Comparison of ENCODE assay signal across 8 cellular contexts in genomic region chr10:62637249-62638061, GRCh38.
DNase-seq lines count a peak whose midpoint lies in the region; ATAC-seq, FAIRE-seq and TF ChIP-seq lines count a peak whose summit lies in the region.

No MANE protein-coding gene starts in this region.

- DNase-seq in ELR (ENCODE audit: low read depth) = peak; percentile 61
- peak; percentile 46 for DNase-seq in NOMO-1 treated with dmso at 0.1 percent for 144 hours (lab: John Stamatoyannopoulos, UW; ENCODE audit: unreplicated experiment)
- DNase-seq in activated T-helper 2 cell treated with anti-CD3 and anti-CD28 coated beads, Interferon-gamma antibody, Interleukin-2, Interleukin-4, amounts not matched to agents 10 μg/mL and 5 μg/mL and 100 μg/mL, durations not matched to agents 14 hours and 24 hours and 36 hours (ENCODE audit: low spot score) = peak; percentile 75
- no peak for DNase-seq in keratinocyte (ENCODE audit: low read depth, low spot score)
- peak; percentile 21 for DNase-seq in stimulated activated CD8-positive, alpha-beta memory T cell treated with anti-CD3 and anti-CD28 coated beads, Interleukin-15, amount 100 ng/mL, for 24 hours (ENCODE audit: low read depth)
- DNase-seq in SKM-1 (lab: John Stamatoyannopoulos, UW; ENCODE audit: unreplicated experiment) = no peak
- DNase-seq in NCI-H1436 treated with DMSO at 0.1 percent for 48 hours (lab: John Stamatoyannopoulos, UW) = no peak

- H3K36me3 Mint-ChIP-seq in activated T-helper 2 cell treated with anti-CD3 and anti-CD28 coated beads, Interferon-gamma antibody, Interleukin-2, Interleukin-4, amounts not matched to agents 10 μg/mL and 5 μg/mL and 100 μg/mL, durations not matched to agents 14 hours and 24 hours and 36 hours (ENCODE audit: low read depth) = peaks cover 2% of the 10 kb centered on the region

- H3K4me1 Mint-ChIP-seq in activated T-helper 2 cell treated with anti-CD3 and anti-CD28 coated beads, Interferon-gamma antibody, Interleukin-2, Interleukin-4, amounts not matched to agents 10 μg/mL and 5 μg/mL and 100 μg/mL, durations not matched to agents 14 hours and 24 hours and 36 hours (ENCODE audit: low read depth) = peaks cover 37% of the 10 kb centered on the region

- H3K27me3 ChIP-seq in keratinocyte (ENCODE audit: control insufficient read depth, extremely low read depth, insufficient read depth, low read length) = no peaks in the 10 kb centered on the region

- no peak overlapping the region for H3K27ac Mint-ChIP-seq in activated T-helper 2 cell treated with anti-CD3 and anti-CD28 coated beads, Interferon-gamma antibody, Interleukin-2, Interleukin-4, amounts not matched to agents 10 μg/mL and 5 μg/mL and 100 μg/mL, durations not matched to agents 14 hours and 24 hours and 36 hours

- intact Hi-C loops in activated T-helper 2 cell treated with anti-CD3 and anti-CD28 coated beads, Interferon-gamma antibody, Interleukin-2, Interleukin-4, amounts not matched to agents 10 μg/mL and 5 μg/mL and 100 μg/mL, durations not matched to agents 14 hours and 24 hours and 36 hours (cut with micrococcal nuclease) = loop anchor here (1.0 to 10.0 kb wide), 13 partner anchors 10 to 853 kb away; partner anchors contain the start of genes ARID5B and EGR2

- no peaks in the 10 kb centered on the region for H3K9me3 Mint-ChIP-seq in activated T-helper 2 cell treated with anti-CD3 and anti-CD28 coated beads, Interferon-gamma antibody, Interleukin-2, Interleukin-4, amounts not matched to agents 10 μg/mL and 5 μg/mL and 100 μg/mL, durations not matched to agents 14 hours and 24 hours and 36 hours

- H3K4me2 ChIP-seq in keratinocyte (ENCODE audit: control insufficient read depth, extremely low read depth, insufficient read depth, low read depth, low read length) = peak overlapping the region; percentile 62

- H3K79me2 ChIP-seq in keratinocyte (ENCODE audit: control insufficient read depth, insufficient read depth, low read length) = no peaks in the 10 kb centered on the region

- no peaks in the 10 kb centered on the region for H3K9me1 ChIP-seq in keratinocyte (ENCODE audit: control insufficient read depth, extremely low read depth, insufficient read depth, low read length)

- peak overlapping the region in 1 of 3 experiments; percentile 46 for H3K4me3 ChIP-seq in keratinocyte (ENCODE audit: control insufficient read depth in 2 of 3, extremely low read depth in 1 of 3, insufficient read depth in 2 of 3, low read depth in 1 of 3, low read length in 3 of 3)

- H3K4me3 Mint-ChIP-seq in activated T-helper 2 cell treated with anti-CD3 and anti-CD28 coated beads, Interferon-gamma antibody, Interleukin-2, Interleukin-4, amounts not matched to agents 10 μg/mL and 5 μg/mL and 100 μg/mL, durations not matched to agents 14 hours and 24 hours and 36 hours (ENCODE audit: low read depth) = no peak overlapping the region

- no peaks in the 10 kb centered on the region for H4K20me1 ChIP-seq in keratinocyte (ENCODE audit: control insufficient read depth, extremely low read depth, insufficient read depth, low read length)

- ATAC-seq in HG02571 (IDR thresholded peaks at IDR 0.05; ENCODE audit: unreplicated experiment) = peak; percentile 49

- no peak for TF ChIP-seq CTCF in keratinocyte (optimal IDR thresholded peaks at IDR 0.05 in 1 of 3, IDR thresholded peaks at IDR 0.05 in 1 of 3, conservative IDR thresholded peaks at IDR 0.05 in 1 of 3; ENCODE audit: extremely low read depth in 1 of 3, insufficient read depth in 2 of 3, low read length in 3 of 3)

- peak; percentile 23 for FAIRE-seq in keratinocyte (lab: Jason Lieb, UNC)

- H3K36me3 ChIP-seq in keratinocyte (ENCODE audit: control insufficient read depth in 2 of 2, extremely low read depth in 1 of 2, insufficient read depth in 2 of 2, low read length in 2 of 2) = no peaks in the 10 kb centered on the region

- peak overlapping the region; percentile 52 for H2AFZ ChIP-seq in keratinocyte (ENCODE audit: control insufficient read depth, low read length)

- H3K4me1 ChIP-seq in keratinocyte (ENCODE audit: control insufficient read depth, extremely low read depth, insufficient read depth, low read length) = peaks cover 12% of the 10 kb centered on the region

- H3K27ac ChIP-seq in keratinocyte (ENCODE audit: control insufficient read depth, insufficient read depth, low read length) = peak overlapping the region; percentile 61

- H3K9ac ChIP-seq in keratinocyte (ENCODE audit: control insufficient read depth, extremely low read depth, insufficient read depth, low read length) = no peak overlapping the region

- H3K9me3 ChIP-seq in keratinocyte (ENCODE audit: control insufficient read depth, low read depth, low read length) = no peaks in the 10 kb centered on the region

- dilution Hi-C loops in keratinocyte (cut with MboI; ENCODE audit: extremely low pct_ligation_motif_present, low sequenced_read_pairs) = no loop called here

- H3K27me3 Mint-ChIP-seq in activated T-helper 2 cell treated with anti-CD3 and anti-CD28 coated beads, Interferon-gamma antibody, Interleukin-2, Interleukin-4, amounts not matched to agents 10 μg/mL and 5 μg/mL and 100 μg/mL, durations not matched to agents 14 hours and 24 hours and 36 hours (ENCODE audit: low read depth) = no peaks in the 10 kb centered on the region

Comparison
In these comparisons a context has a peak if more than half of its experiments do, and no peak if none do; other contexts are left out.
1. DNase-seq: peak in ELR (single experiment), NOMO-1 treated with dmso at 0.1 percent for 144 hours (single experiment), activated T-helper 2 cell treated with anti-CD3 and anti-CD28 coated beads, Interferon-gamma antibody, Interleukin-2, Interleukin-4, amounts not matched to agents 10 μg/mL and 5 μg/mL and 100 μg/mL, durations not matched to agents 14 hours and 24 hours and 36 hours (single experiment) and stimulated activated CD8-positive, alpha-beta memory T cell treated with anti-CD3 and anti-CD28 coated beads, Interleukin-15, amount 100 ng/mL, for 24 hours (single experiment); none in keratinocyte (single experiment), SKM-1 (single experiment) and NCI-H1436 treated with DMSO at 0.1 percent for 48 hours (single experiment).